Comparison of ENCODE assay signal across 9 cellular contexts in the genomic region with DNA sequence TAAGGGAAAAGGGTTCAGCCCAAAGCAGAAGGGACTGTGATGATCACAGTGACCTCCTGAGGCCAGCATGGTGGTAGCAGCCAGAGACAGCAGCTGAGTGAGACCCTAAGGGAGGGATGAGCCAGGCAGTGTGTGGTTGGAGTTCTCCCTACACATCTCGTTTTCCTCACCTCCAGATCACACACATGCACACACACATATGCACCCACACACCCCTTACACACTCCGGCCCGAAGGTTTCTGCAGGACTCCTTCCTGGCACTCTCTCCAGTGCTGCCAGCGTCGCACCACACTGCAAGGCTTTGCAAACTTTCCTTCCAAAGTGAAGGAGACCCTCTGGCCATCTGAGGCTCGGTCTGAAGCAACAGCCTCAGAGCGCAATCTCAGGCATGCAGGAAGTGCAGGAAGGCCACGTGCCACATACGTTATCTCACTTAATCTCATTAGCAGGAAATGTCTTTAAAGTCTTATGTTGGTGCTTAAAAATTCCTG. TPM values are rescaled to one million over a fixed set of nuclear protein-coding genes. Genes with fewer than 3 reads are reported as not detected.
DNase-seq lines count a peak whose midpoint lies in the region; ATAC-seq, FAIRE-seq and TF ChIP-seq lines count a peak whose summit lies in the region.
"Had no signal": no experiment of that assay in that cellular context is flagged by ENCODE, and none has a peak within 500 bp of the region (broad histone marks: within the 10 kb centered on the region; RNA-seq: fewer than 3 reads in every experiment).

No MANE protein-coding gene starts in this region.

- peaks cover 5% of the 10 kb centered on the region for H3K4me1 Mint-ChIP-seq in CD8-positive, alpha-beta T cell (ENCODE audit: low read depth)

- FAIRE-seq in K562 (lab: Jason Lieb, UNC) = no peak

- H3K79me1 ChIP-seq in mesendoderm (ENCODE audit: low read length) = no peaks in the 10 kb centered on the region

- WGBS in K562 (ENCODE audit: insufficient coverage, low coverage, missing lambda C conversion rate) = 2% methylated on average over 8 of the region's 9 CpGs
- WGBS in mesendoderm (ENCODE audit: extremely low coverage, insufficient coverage, low lambda C conversion rate) = no CpG with 5 or more reads among the region's 9 CpGs

- H3K56ac ChIP-seq in mesendoderm (ENCODE audit: low read length) = peak overlapping the region; percentile 79

- DNase-seq in CD8-positive, alpha-beta T cell = no peak
- DNase-seq in K562 (ENCODE audit: extremely low read depth in 1 of 4, low spot score in 3 of 4) = no peak
- DNase-seq in mesendoderm = peak; percentile 95
- no peak for DNase-seq in left lobe of liver (ENCODE audit: low spot score)
- no peak for DNase-seq in RPMI8226
- DNase-seq: MM.1S had no signal

- H3K9me3 Mint-ChIP-seq in CD8-positive, alpha-beta T cell = no peaks in the 10 kb centered on the region

- peak; percentile 26 for ATAC-seq in CD8-positive, alpha-beta T cell
- ATAC-seq in K562 (peak; percentile 63; the same call in 2 of the 3 replicates), left lobe of liver (no peak), HG03135 (IDR thresholded peaks at IDR 0.05; ENCODE audit: unreplicated experiment) (no peak), HG03354 (IDR thresholded peaks at IDR 0.05; ENCODE audit: poor library complexity, severe bottlenecking, unreplicated experiment) (no peak)

- H4K5ac ChIP-seq in mesendoderm (ENCODE audit: low read length) = no peak overlapping the region

- no peak overlapping the region for H3K4ac ChIP-seq in mesendoderm (ENCODE audit: low read depth, low read length)

- no peak overlapping the region for H2AFZ ChIP-seq in K562 (ENCODE audit: low read depth, low read length)

- no peaks in the 10 kb centered on the region for H3K9me3 ChIP-seq in CD8-positive, alpha-beta T cell (ENCODE audit: low read length)
- H3K9me3 ChIP-seq in HUES6 (ENCODE audit: control insufficient read depth, insufficient read depth, low read depth, low read length) = peaks cover 7% of the 10 kb centered on the region; the same call in 1 of the 2 replicates
- H3K9me3 ChIP-seq in K562 (replicated peaks; ENCODE audit: control insufficient read depth, insufficient read depth, low read depth, low read length) = no peaks in the 10 kb centered on the region

- H2BK15ac ChIP-seq in mesendoderm (replicated peaks; ENCODE audit: low read depth) = no peak overlapping the region

- intact Hi-C loops in CD8-positive, alpha-beta T cell (cut with DNase I, micrococcal nuclease) = no loop called here
- intact Hi-C loops in K562 (cut with micrococcal nuclease) = loop anchor here (5.0 kb wide), 1 partner anchor 40 kb away; no protein-coding TSS in a partner anchor

- no peak for TF ChIP-seq POLR2A in K562 (conservative IDR thresholded peaks at IDR 0.05)

- H3K4me3 Mint-ChIP-seq in CD8-positive, alpha-beta T cell = peak overlapping the region; percentile 27

- no peak overlapping the region for H4K8ac ChIP-seq in mesendoderm (ENCODE audit: low read depth, low read length)

- H3K27ac Mint-ChIP-seq in CD8-positive, alpha-beta T cell = no peak overlapping the region

- peak overlapping the region; percentile 84 for H2BK5ac ChIP-seq in mesendoderm (ENCODE audit: low read length)

- no peak for TF ChIP-seq RAD21 in K562 (CRISPR knock-in tag; conservative IDR thresholded peaks at IDR 0.05 in 1 of 2, IDR thresholded peaks at IDR 0.05 in 1 of 2)

- POLR2A ChIA-PET in CD8-positive, alpha-beta T cell (lab: Charles Lee) = no interaction called here
- POLR2A ChIA-PET in K562 (lab: Yijun Ruan, JAX) = interaction anchor here (1.1 kb wide), 1 partner anchor 41 kb away, joined by 6 read pairs; no protein-coding TSS in a partner anchor

- H3K9ac ChIP-seq in HUES6 (ENCODE audit: low read length) (peak overlapping the region; percentile 10), K562 (ENCODE audit: insufficient read depth in 1 of 2, low read depth in 2 of 2, low read length in 2 of 2) (no peak overlapping the region), mesendoderm (ENCODE audit: low read length) (peak overlapping the region; percentile 55)

- H3K79me2 ChIP-seq in K562 (ENCODE audit: control insufficient read depth, insufficient read depth, low read length) (no peaks in the 10 kb centered on the region), mesendoderm (ENCODE audit: control insufficient read depth, insufficient read depth, low read length) (no peaks in the 10 kb centered on the region)

- H3K9me1 ChIP-seq in K562 (ENCODE audit: control insufficient read depth, insufficient read depth, low read length) = no peaks in the 10 kb centered on the region

- peaks cover 40% of the 10 kb centered on the region for H3K4me1 ChIP-seq in CD8-positive, alpha-beta T cell (ENCODE audit: insufficient read depth, low read length)
- H3K4me1 ChIP-seq in HUES6 (ENCODE audit: control insufficient read depth, insufficient read depth, low read length) (peaks cover 57% of the 10 kb centered on the region), K562 (replicated peaks in 1 of 2; ENCODE audit: control insufficient read depth in 2 of 2, insufficient read depth in 2 of 2, low read length in 2 of 2) (no peaks in the 10 kb centered on the region), mesendoderm (ENCODE audit: control insufficient read depth, low read depth, low read length) (peaks cover 35% of the 10 kb centered on the region)

- H2BK120ac ChIP-seq in mesendoderm (ENCODE audit: low read depth, low read length) = no peak overlapping the region

- no peak overlapping the region for H3K4me2 ChIP-seq in K562 (ENCODE audit: insufficient read depth, low read length)
- H3K4me2 ChIP-seq in mesendoderm (ENCODE audit: low read length) = peak overlapping the region; percentile 53

- no peaks in the 10 kb centered on the region for H3K36me3 ChIP-seq in CD8-positive, alpha-beta T cell (ENCODE audit: insufficient read depth, low read length)
- H3K36me3 ChIP-seq in HUES6 (ENCODE audit: control insufficient read depth, insufficient read depth, low read length) (no peaks in the 10 kb centered on the region), K562 (ENCODE audit: control insufficient read depth, insufficient read depth, low read length) (no peaks in the 10 kb centered on the region), mesendoderm (ENCODE audit: control insufficient read depth, insufficient read depth, low read length) (no peaks in the 10 kb centered on the region)

- no peak overlapping the region for H2AK5ac ChIP-seq in mesendoderm (ENCODE audit: low read length)

- in situ Hi-C loops in K562 (cut with MboI) = no loop called here

- no peaks in the 10 kb centered on the region for H3K27me3 ChIP-seq in CD8-positive, alpha-beta T cell (ENCODE audit: insufficient read depth, low read length)
- no peaks in the 10 kb centered on the region for H3K27me3 ChIP-seq in HUES6 (ENCODE audit: control insufficient read depth, insufficient read depth, low read length)
- peaks cover 0 to 64% of the 10 kb centered on the region in 2 experiments; a peak in 3 of 5 replicates for H3K27me3 ChIP-seq in K562 (ENCODE audit: control insufficient read depth in 2 of 2, insufficient read depth in 2 of 2, low read length in 2 of 2)
- no peaks in the 10 kb centered on the region for H3K27me3 ChIP-seq in mesendoderm (ENCODE audit: insufficient read depth, low read length, poor library complexity)

- no peak for TF ChIP-seq CTCF in CD8-positive, alpha-beta T cell (IDR thresholded peaks at IDR 0.05)
- peak in 2 of 3 experiments; percentile 29 to 32; a peak in 1 of 6 replicates for TF ChIP-seq CTCF in K562 (IDR thresholded peaks at IDR 0.05 in 2 of 3, conservative IDR thresholded peaks at IDR 0.05 in 1 of 3; ENCODE audit: insufficient read depth in 2 of 3, low read depth in 1 of 3, low read length in 3 of 3)

- no peak overlapping the region for H3K18ac ChIP-seq in mesendoderm (ENCODE audit: low read length)

- H3K27me3 Mint-ChIP-seq in CD8-positive, alpha-beta T cell (ENCODE audit: low read depth) = no peaks in the 10 kb centered on the region

- TF ChIP-seq EP300 in K562 (IDR thresholded peaks at IDR 0.05; ENCODE audit: low read length) = no peak

- no peak overlapping the region for H3K27ac ChIP-seq in CD8-positive, alpha-beta T cell (ENCODE audit: low read depth, low read length)
- H3K27ac ChIP-seq in HUES6 (ENCODE audit: low read depth, low read length) = no peak overlapping the region; the same call in 1 of the 2 replicates
- no peak overlapping the region for H3K27ac ChIP-seq in K562 (ENCODE audit: extremely low read depth, low read depth, low read length)
- H3K27ac ChIP-seq in mesendoderm (ENCODE audit: low read depth, low read length) = peak overlapping the region; percentile 4

- no peaks in the 10 kb centered on the region for H3K36me3 Mint-ChIP-seq in CD8-positive, alpha-beta T cell

- H3K23ac ChIP-seq in mesendoderm (ENCODE audit: low read length) = no peak overlapping the region

- H4K20me1 ChIP-seq in K562 (replicated peaks; ENCODE audit: control insufficient read depth, insufficient read depth, low read length) = 0 out of 2 replicates have a peak, but pooled peaks cover 10% of the 10 kb centered on the region

- H3K4me3 ChIP-seq in CD8-positive, alpha-beta T cell (ENCODE audit: low read depth, low read length) = peak overlapping the region; percentile 31
- H3K4me3 ChIP-seq in HUES6 (ENCODE audit: low read depth, low read length) = no peak overlapping the region; the same call in 1 of the 2 replicates
- no peak overlapping the region for H3K4me3 ChIP-seq in K562
- no peak overlapping the region for H3K4me3 ChIP-seq in mesendoderm (ENCODE audit: low read length)

- BruUV-seq in K562 (replicated peaks; lab: Mats Ljungman, UMichigan) = no TSS peak

- CTCF ChIA-PET in CD8-positive, alpha-beta T cell (lab: Charles Lee) = interaction anchor here (1.3 to 4.6 kb wide), 3 partner anchors 9 to 133 kb away, joined by 7 to 23 read pairs (median 7); no protein-coding TSS in a partner anchor
- CTCF ChIA-PET in K562 (lab: Yijun Ruan, JAX; ENCODE audit: low intra/inter-chr PET ratio) = no interaction called here

RNA-seq across cellular contexts. Expression of gene TP53I11, which starts 26.9 kb away (rescaled TPM):
- total RNA-seq in CD8-positive, alpha-beta T cell = 1 to 10 TPM; 4.8 to 6.8 TPM
- total RNA-seq in K562 (2011; cell fraction: chromatin; rRNA removed; ENCODE audit: low replicate concordance) = 2.5 and 10.1 TPM in 2 replicates
- 2.9 and 5.0 TPM in 2 replicates for total RNA-seq in K562 (2011; cell fraction: nucleolus; rRNA removed)
- total RNA-seq in K562 (2011; cell fraction: nucleoplasm; rRNA removed) = 4.4 and 8.5 TPM in 2 replicates
- total RNA-seq in K562 (2014; rRNA removed) (0.82 and 1.2 TPM in 2 replicates), K562 (2014; rRNA removed; fragmentation: Illumina TruSeq; extraction: Trizol) (0.25 and 0.32 TPM in 2 replicates), K562 (2015; rRNA removed; fragmentation: Illumina TruSeq; extraction: Trizol) (0.14 and 0.45 TPM in 2 replicates), K562 (2021) (1.4 TPM in 2 replicates), left lobe of liver (8.7 TPM)
- polyA plus RNA-seq in K562 (2011; rRNA removed) (2.5 and 3.0 TPM in 2 replicates), K562 (2014; fragmentation: Illumina TruSeq; extraction: Trizol) (0.70 and 1.3 TPM in 2 replicates), K562 (2014; fragmentation: Nextera tagmentation; extraction: Ambion mirVana) (not detected), K562 (2014; rRNA removed) (0.70 and 2.5 TPM in 2 replicates)
- polyA plus RNA-seq in K562 (2011; cell fraction: cytosol; rRNA removed) = 4.0 and 5.6 TPM in 2 replicates
- 7.9 and 11.7 TPM in 2 replicates for polyA plus RNA-seq in K562 (2011; cell fraction: nucleus; rRNA removed)
- 1.1 and 1.4 TPM in 2 replicates for polyA plus RNA-seq in K562 (2012)
- 2.3 and 3.0 TPM in 2 replicates for polyA minus RNA-seq in K562 (2011; rRNA and poly(A)+ RNA removed)
- polyA minus RNA-seq in K562 (2011; cell fraction: cytosol; rRNA and poly(A)+ RNA removed) = 3.3 and 5.7 TPM in 2 replicates
- polyA minus RNA-seq in K562 (2011; cell fraction: nucleus; rRNA and poly(A)+ RNA removed) = 9.4 and 11.0 TPM in 2 replicates
- 23.1 TPM for polyA plus RNA-seq in mesendoderm (2013, experiment 1 of 2)
- polyA plus RNA-seq in mesendoderm (2013, experiment 2 of 2) = 24.6 TPM

Comparison
In these comparisons a context has a peak if more than half of its experiments do, and no peak if none do; other contexts are left out.
1. ATAC-seq: peak in CD8-positive, alpha-beta T cell (single experiment) and K562 (single experiment); none in left lobe of liver (single experiment), HG03135 (single experiment) and HG03354 (single experiment).
2. H3K9ac ChIP-seq: peak in HUES6 (single experiment) and mesendoderm (single experiment); none in K562 (0 of 2).